In the genomic region with DNA sequence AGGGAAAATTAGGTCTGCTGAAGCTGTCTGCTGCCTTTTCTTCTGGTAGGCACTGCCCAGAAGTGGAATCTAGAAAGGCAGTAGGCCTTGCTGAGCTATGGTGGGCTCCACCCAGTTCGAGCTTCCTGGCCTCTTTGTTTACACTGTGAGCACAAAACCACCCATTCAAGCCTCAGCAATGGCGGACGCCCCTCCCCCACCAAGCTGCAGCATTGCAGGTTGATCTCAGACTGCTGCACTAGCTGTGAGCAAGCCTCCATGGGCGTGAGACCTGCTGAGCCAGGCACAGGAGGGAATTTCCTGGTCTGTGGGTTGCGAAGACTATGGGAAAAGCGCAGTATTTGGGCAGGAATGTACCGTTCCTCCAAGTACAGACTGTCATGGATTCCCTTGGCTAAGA, we compare ENCODE assay signal across 13 cellular contexts. TPM values are rescaled to one million over a fixed set of nuclear protein-coding genes. Genes with fewer than 3 reads are reported as not detected.
DNase-seq lines count a peak whose midpoint lies in the region; ATAC-seq, FAIRE-seq and TF ChIP-seq lines count a peak whose summit lies in the region.
"Had no signal": no experiment of that assay in that cellular context is flagged by ENCODE, and none has a peak within 500 bp of the region (broad histone marks: within the 10 kb centered on the region; RNA-seq: fewer than 3 reads in every experiment).

No MANE protein-coding gene starts in this region.

- FAIRE-seq in GM12891 (lab: Jason Lieb, UNC) = no peak
- FAIRE-seq: GM12878, H54 had no signal

- H3K27me3 Mint-ChIP-seq in CD4-positive, alpha-beta T cell = no peaks in the 10 kb centered on the region
- no peaks in the 10 kb centered on the region for H3K27me3 Mint-ChIP-seq in T-helper 2 cell treated with Interferon-gamma antibody and Interleukin-4, amounts not matched to agents 5 μg/mL and 100 μg/mL, for 36 hours (ENCODE audit: low read depth)
- no peaks in the 10 kb centered on the region for H3K27me3 Mint-ChIP-seq in activated naive CD8-positive, alpha-beta T cell treated with anti-CD3 and anti-CD28 coated beads for 36 hours
- H3K27me3 Mint-ChIP-seq: stimulated activated naive CD8-positive, alpha-beta T cell treated with anti-CD3 and anti-CD28 coated beads, Interleukin-15, Interleukin-2, amounts not matched to agents 100 ng/mL and 50 ng/mL, for 24 hours had no signal

- POLR2A ChIA-PET in CD4-positive, alpha-beta T cell (lab: Charles Lee) = interaction anchor here (0.9 to 3.1 kb wide), 7 partner anchors 8 to 82 kb away, joined by 3 to 65 read pairs (median 4); a partner anchor contains a TSS

- H3K27ac ChIP-seq in CD4-positive, alpha-beta T cell (ENCODE audit: low read depth, low read length) = no peak overlapping the region
- H3K27ac ChIP-seq: BLaER1 treated with 17β-estradiol and CSF1 and Interleukin-3, amounts not matched to agents 10 nM and 100 nM had no signal

- no peaks in the 10 kb centered on the region for H3K27me3 ChIP-seq in CD4-positive, alpha-beta T cell (ENCODE audit: control insufficient read depth, insufficient read depth, low read length)
- H3K27me3 ChIP-seq: BLaER1 treated with 17β-estradiol and CSF1 and Interleukin-3, amounts not matched to agents 10 nM and 100 nM had no signal

- CTCF ChIA-PET in CD4-positive, alpha-beta T cell (lab: Charles Lee) = interaction anchor here (1.4 kb wide), 1 partner anchor 13 kb away, joined by 4 read pairs; no protein-coding TSS in a partner anchor

- peaks cover 32% of the 10 kb centered on the region for H3K36me3 Mint-ChIP-seq in CD4-positive, alpha-beta T cell (ENCODE audit: low read depth)
- peaks cover 44% of the 10 kb centered on the region for H3K36me3 Mint-ChIP-seq in T-helper 2 cell treated with Interferon-gamma antibody and Interleukin-4, amounts not matched to agents 5 μg/mL and 100 μg/mL, for 36 hours (ENCODE audit: low read depth)
- peaks cover 48% of the 10 kb centered on the region for H3K36me3 Mint-ChIP-seq in activated naive CD8-positive, alpha-beta T cell treated with anti-CD3 and anti-CD28 coated beads for 36 hours

- peak; percentile 88 for ATAC-seq in CD4-positive, alpha-beta T cell (ENCODE audit: poor library complexity)
- no peak for ATAC-seq in HG02678 (IDR thresholded peaks at IDR 0.05; ENCODE audit: unreplicated experiment)
- ATAC-seq in HG03520 (IDR thresholded peaks at IDR 0.05; ENCODE audit: unreplicated experiment) = no peak
- ATAC-seq in HG03354 (IDR thresholded peaks at IDR 0.05; ENCODE audit: poor library complexity, severe bottlenecking, unreplicated experiment) = no peak
- ATAC-seq: GM12878 had no signal

- DNase-seq in CD4-positive, alpha-beta T cell = peak; percentile 41 to 79 (median 67)
- no peak for DNase-seq in T-helper 2 cell treated with Interferon-gamma antibody and Interleukin-4, amounts not matched to agents 5 μg/mL and 100 μg/mL, for 36 hours (ENCODE audit: low spot score)
- DNase-seq in activated naive CD8-positive, alpha-beta T cell treated with anti-CD3 and anti-CD28 coated beads for 36 hours = peak; percentile 12
- DNase-seq in midbrain (lab: John Stamatoyannopoulos, UW) (peak; percentile 49), GM12891 (ENCODE audit: insufficient read length, low spot score) (no peak)
- DNase-seq: NCI-H2171 had no signal

- intact Hi-C loops in CD4-positive, alpha-beta T cell (cut with DNase I, micrococcal nuclease) = loop anchor here in 1 of 2 experiments (2.0 kb wide), 1 partner anchor 18 kb away; a partner anchor contains a TSS

- H3K4me1 Mint-ChIP-seq in CD4-positive, alpha-beta T cell (ENCODE audit: low read depth) = peaks cover 83% of the 10 kb centered on the region
- peaks cover 34% of the 10 kb centered on the region for H3K4me1 Mint-ChIP-seq in T-helper 2 cell treated with Interferon-gamma antibody and Interleukin-4, amounts not matched to agents 5 μg/mL and 100 μg/mL, for 36 hours (ENCODE audit: low read depth)
- H3K4me1 Mint-ChIP-seq in activated naive CD8-positive, alpha-beta T cell treated with anti-CD3 and anti-CD28 coated beads for 36 hours = peaks cover 41% of the 10 kb centered on the region

- H3K4me3 Mint-ChIP-seq in CD4-positive, alpha-beta T cell = peak overlapping the region; percentile 76
- no peak overlapping the region for H3K4me3 Mint-ChIP-seq in T-helper 2 cell treated with Interferon-gamma antibody and Interleukin-4, amounts not matched to agents 5 μg/mL and 100 μg/mL, for 36 hours
- H3K4me3 Mint-ChIP-seq in activated naive CD8-positive, alpha-beta T cell treated with anti-CD3 and anti-CD28 coated beads for 36 hours = no peak overlapping the region
- H3K4me3 Mint-ChIP-seq: stimulated activated naive CD8-positive, alpha-beta T cell treated with anti-CD3 and anti-CD28 coated beads, Interleukin-15, Interleukin-2, amounts not matched to agents 100 ng/mL and 50 ng/mL, for 24 hours had no signal

- H3K27ac Mint-ChIP-seq in CD4-positive, alpha-beta T cell = peak overlapping the region; percentile 94
- H3K27ac Mint-ChIP-seq in T-helper 2 cell treated with Interferon-gamma antibody and Interleukin-4, amounts not matched to agents 5 μg/mL and 100 μg/mL, for 36 hours = peak overlapping the region; percentile 41
- no peak overlapping the region for H3K27ac Mint-ChIP-seq in activated naive CD8-positive, alpha-beta T cell treated with anti-CD3 and anti-CD28 coated beads for 36 hours
- H3K27ac Mint-ChIP-seq: stimulated activated naive CD8-positive, alpha-beta T cell treated with anti-CD3 and anti-CD28 coated beads, Interleukin-15, Interleukin-2, amounts not matched to agents 100 ng/mL and 50 ng/mL, for 24 hours had no signal

- TF ChIP-seq CTCF in CD4-positive, alpha-beta T cell (IDR thresholded peaks at IDR 0.05) = no peak

- TF ChIP-seq POLR2A in GM12891 (IDR thresholded peaks at IDR 0.05; ENCODE audit: low read depth, low read length) = no peak

- H3K9me3 Mint-ChIP-seq in CD4-positive, alpha-beta T cell = no peaks in the 10 kb centered on the region
- peaks cover 17% of the 10 kb centered on the region for H3K9me3 Mint-ChIP-seq in T-helper 2 cell treated with Interferon-gamma antibody and Interleukin-4, amounts not matched to agents 5 μg/mL and 100 μg/mL, for 36 hours
- H3K9me3 Mint-ChIP-seq in activated naive CD8-positive, alpha-beta T cell treated with anti-CD3 and anti-CD28 coated beads for 36 hours = peaks cover 14% of the 10 kb centered on the region

- no peaks in the 10 kb centered on the region for H3K9me3 ChIP-seq in CD4-positive, alpha-beta T cell (ENCODE audit: control insufficient read depth, low read length)

TF ChIP-seq in GM12891, 5 proteins besides CTCF, POLR2A, EP300 and RAD21:
- TF ChIP-seq SPI1 (IDR thresholded peaks at IDR 0.05; ENCODE audit: low read depth, low read length) (no peak), PAX5 (IDR thresholded peaks at IDR 0.05; ENCODE audit: insufficient read depth, low read length, severe bottlenecking) (no peak), POU2F2 (IDR thresholded peaks at IDR 0.05; ENCODE audit: low read depth, low read length) (no peak), TAF1 (IDR thresholded peaks at IDR 0.05; ENCODE audit: low read depth, low read length) (no peak), POLR2AphosphoS5 (IDR thresholded peaks at IDR 0.05; ENCODE audit: low read depth, low read length) (no peak)

RNA-seq across cellular contexts. Expression of a gene that starts 18.5 kb away (rescaled TPM):
- 10 to 100 TPM; 52.0 to 55.2 TPM for total RNA-seq in CD4-positive, alpha-beta T cell
- total RNA-seq in activated naive CD8-positive, alpha-beta T cell treated with anti-CD3 and anti-CD28 coated beads for 36 hours = 10 to 100 TPM; 31.9 to 35.6 TPM
- 12.3 TPM for polyA plus RNA-seq in GM12891 (2012; ENCODE audit: low read depth, missing spikeins)

Comparison
In these comparisons a context has a peak if more than half of its experiments do, and no peak if none do; other contexts are left out.
1. DNase-seq: peak in CD4-positive, alpha-beta T cell (10 of 10), activated naive CD8-positive, alpha-beta T cell treated with anti-CD3 and anti-CD28 coated beads for 36 hours (single experiment) and midbrain (single experiment); none in T-helper 2 cell treated with Interferon-gamma antibody and Interleukin-4, amounts not matched to agents 5 μg/mL and 100 μg/mL, for 36 hours (single experiment) and GM12891 (single experiment).